In genomic region chr2:58428553-58429284, GRCh38 we compare ENCODE assay signal across 9 cellular contexts.
DNase-seq lines count a peak whose midpoint lies in the region; ATAC-seq and TF ChIP-seq lines count a peak whose summit lies in the region.
"Had no signal": no experiment of that assay in that cellular context is flagged by ENCODE, and none has a peak within 500 bp of the region (broad histone marks: within the 10 kb centered on the region; RNA-seq: fewer than 3 reads in every experiment).

No MANE protein-coding gene starts in this region.

- no peaks in the 10 kb centered on the region for H3K36me3 ChIP-seq in esophagus squamous epithelium
- no peaks in the 10 kb centered on the region for H3K36me3 ChIP-seq in parathyroid adenoma (ENCODE audit: control insufficient read depth, insufficient read depth, low read length)
- no peaks in the 10 kb centered on the region for H3K36me3 ChIP-seq in tibial nerve
- H3K36me3 ChIP-seq: thoracic aorta had no signal

- peak overlapping the region; percentile 55 for H3K4me2 ChIP-seq in parathyroid adenoma (ENCODE audit: low read length)

- TF ChIP-seq POLR2A in GM18505 (IDR thresholded peaks at IDR 0.05; ENCODE audit: borderline replicate concordance, extremely low read depth, insufficient read depth, insufficient read length): no peak
- no peak for TF ChIP-seq POLR2A in esophagus squamous epithelium (IDR thresholded peaks at IDR 0.05)
- TF ChIP-seq POLR2A in tibial nerve (IDR thresholded peaks at IDR 0.05): no peak

- intact Hi-C loops in esophagus squamous epithelium (cut with DNase I): no loop called here

- peaks cover 0 to 54% (median 2%) of the 10 kb centered on the region in 4 donors for H3K27me3 ChIP-seq in esophagus squamous epithelium
- H3K27me3 ChIP-seq in parathyroid adenoma (ENCODE audit: control insufficient read depth, insufficient read depth, low read length): no peaks in the 10 kb centered on the region
- H3K27me3 ChIP-seq in tibial nerve: peaks cover 0 to 38% of the 10 kb centered on the region in 2 donors

- H3K9ac ChIP-seq in parathyroid adenoma: no peak overlapping the region

- H3K79me2 ChIP-seq in parathyroid adenoma: no peaks in the 10 kb centered on the region

- peak overlapping the region; percentile 71 for H2AFZ ChIP-seq in parathyroid adenoma

- H3K27ac ChIP-seq in esophagus squamous epithelium: no peak overlapping the region
- peak overlapping the region; percentile 71 for H3K27ac ChIP-seq in parathyroid adenoma
- H3K27ac ChIP-seq in tibial nerve: no peak overlapping the region
- H3K27ac ChIP-seq: thoracic aorta had no signal

- 2 to 13% methylated on average over 12 to 25 of the region's 43 CpGs for WGBS in esophagus squamous epithelium, 2 donors
- WGBS in tibial nerve, 2 donors: 5 to 9% methylated on average over 18 to 32 of the region's 43 CpGs

- TF ChIP-seq CTCF in esophagus squamous epithelium (IDR thresholded peaks at IDR 0.05) (no peak), parathyroid adenoma (IDR thresholded peaks at IDR 0.05) (no peak), tibial nerve (IDR thresholded peaks at IDR 0.05) (no peak)

- peak; percentile 38 for ATAC-seq in GM18505 (IDR thresholded peaks at IDR 0.05; ENCODE audit: unreplicated experiment)
- ATAC-seq in GM21786 (IDR thresholded peaks at IDR 0.05; ENCODE audit: unreplicated experiment): no peak

- H3K4me3 ChIP-seq in esophagus squamous epithelium: peak overlapping the region in 3 of 4 donors; percentile 28 to 57 (median 32)
- no peak overlapping the region for H3K4me3 ChIP-seq in parathyroid adenoma (ENCODE audit: low read depth, low read length)
- H3K4me3 ChIP-seq in tibial nerve: peak overlapping the region in 2 of 4 donors; percentile 29 to 43

- H3K4me1 ChIP-seq in esophagus squamous epithelium: peaks cover 9 to 15% (median 13%) of the 10 kb centered on the region in 3 donors
- peaks cover 3% of the 10 kb centered on the region for H3K4me1 ChIP-seq in parathyroid adenoma
- peaks cover 0 to 17% (median 3%) of the 10 kb centered on the region in 4 donors for H3K4me1 ChIP-seq in tibial nerve

- H3K9me3 ChIP-seq in esophagus squamous epithelium (no peaks in the 10 kb centered on the region), parathyroid adenoma (ENCODE audit: control insufficient read depth, low read length) (no peaks in the 10 kb centered on the region), tibial nerve (no peaks in the 10 kb centered on the region)
- H3K9me3 ChIP-seq: thoracic aorta had no signal

- no peak for TF ChIP-seq EP300 in tibial nerve (IDR thresholded peaks at IDR 0.05)

- peak; percentile 80 for DNase-seq in Ammon's horn (ENCODE audit: low spot score)
- DNase-seq in NCI-H69 (lab: John Stamatoyannopoulos, UW): peak; percentile 77
- DNase-seq in esophagus squamous epithelium (lab: John Stamatoyannopoulos, UW): no peak
- DNase-seq in tibial nerve (ENCODE audit: low spot score in 2 of 2): no peak
- DNase-seq in NK-92 treated with Interleukin-12 subunit alpha and Interleukin-12 subunit beta, amount 100 ng/mL, for 24 hours (lab: John Stamatoyannopoulos, UW): no peak

Comparison
In these comparisons a context has a peak if more than half of its experiments do, and no peak if none do; other contexts are left out.
1. DNase-seq: peak in Ammon's horn (single experiment) and NCI-H69 (single experiment); none in esophagus squamous epithelium (single experiment), tibial nerve (0 of 2) and NK-92 treated with Interleukin-12 subunit alpha and Interleukin-12 subunit beta, amount 100 ng/mL, for 24 hours (single experiment).